11 cellular contexts compared by ENCODE assay signal in genomic region chrX:124010157-124010556, GRCh38. TPM values are rescaled to one million over a fixed set of nuclear protein-coding genes. Genes with fewer than 3 reads are reported as not detected.
DNase-seq lines count a peak whose midpoint lies in the region; ATAC-seq and TF ChIP-seq lines count a peak whose summit lies in the region.
"Had no signal": no experiment of that assay in that cellular context is flagged by ENCODE, and none has a peak within 500 bp of the region (broad histone marks: within the 10 kb centered on the region; RNA-seq: fewer than 3 reads in every experiment).

No MANE protein-coding gene starts in this region.

- DNase-seq in activated naive CD4-positive, alpha-beta T cell treated with anti-CD3 and anti-CD28 coated beads for 36 hours = no peak
- DNase-seq in activated naive CD4-positive, alpha-beta T cell treated with anti-CD3 and anti-CD28 coated beads, Interleukin-2, amount 50 U/mL, for 16 hours = no peak
- DNase-seq in activated B cell treated with CpG ODN at 0.5 μM for 24 hours (no peak), SIG-M5 (lab: John Stamatoyannopoulos, UW) (no peak), MV-4-11 (lab: John Stamatoyannopoulos, UW) (no peak)
- DNase-seq in stimulated activated naive CD8-positive, alpha-beta T cell treated with anti-CD3 and anti-CD28 coated beads, Interleukin-15, Interleukin-2, amounts not matched to agents 100 U/mL and 50 U/mL, for 24 hours = no peak
- DNase-seq: activated naive CD8-positive, alpha-beta T cell treated with anti-CD3 and anti-CD28 coated beads, Interleukin-2, amount 10 ng/mL, durations not matched to agents 7 days and 5 days; effector memory CD4-positive, alpha-beta T cell had no signal

- ATAC-seq in HG02870 (IDR thresholded peaks at IDR 0.05; ENCODE audit: unreplicated experiment) (peak; percentile 77), activated B cell treated with CpG ODN at 0.5 μM for 24 hours (ENCODE audit: low read depth) (peak; percentile 31), HG03457 (IDR thresholded peaks at IDR 0.05; ENCODE audit: unreplicated experiment) (no peak)
- peak; percentile 65 for ATAC-seq in stimulated activated naive CD8-positive, alpha-beta T cell treated with anti-CD3 and anti-CD28 coated beads, Interleukin-15, Interleukin-2, amounts not matched to agents 100 U/mL and 50 U/mL, for 24 hours

- peaks cover 2% of the 10 kb centered on the region for H3K36me3 Mint-ChIP-seq in activated naive CD4-positive, alpha-beta T cell treated with anti-CD3 and anti-CD28 coated beads for 36 hours (ENCODE audit: low read depth)
- peaks cover 8% of the 10 kb centered on the region for H3K36me3 Mint-ChIP-seq in activated B cell treated with CpG ODN at 0.5 μM for 24 hours (ENCODE audit: low read depth)

- H3K27ac Mint-ChIP-seq in activated naive CD4-positive, alpha-beta T cell treated with anti-CD3 and anti-CD28 coated beads for 36 hours = peak overlapping the region; percentile 0
- H3K27ac Mint-ChIP-seq in activated B cell treated with CpG ODN at 0.5 μM for 24 hours = peak overlapping the region; percentile 22
- H3K27ac Mint-ChIP-seq: activated naive CD8-positive, alpha-beta T cell treated with anti-CD3 and anti-CD28 coated beads, Interleukin-2, amount 10 ng/mL, durations not matched to agents 7 days and 5 days; nephron had no signal

- H3K27me3 Mint-ChIP-seq in activated naive CD4-positive, alpha-beta T cell treated with anti-CD3 and anti-CD28 coated beads for 36 hours (ENCODE audit: low read depth) = no peaks in the 10 kb centered on the region
- no peaks in the 10 kb centered on the region for H3K27me3 Mint-ChIP-seq in activated B cell treated with CpG ODN at 0.5 μM for 24 hours
- H3K27me3 Mint-ChIP-seq: activated naive CD8-positive, alpha-beta T cell treated with anti-CD3 and anti-CD28 coated beads, Interleukin-2, amount 10 ng/mL, durations not matched to agents 7 days and 5 days had no signal

- peaks cover 69% of the 10 kb centered on the region for H3K4me1 Mint-ChIP-seq in activated naive CD4-positive, alpha-beta T cell treated with anti-CD3 and anti-CD28 coated beads for 36 hours (ENCODE audit: low read depth)
- H3K4me1 Mint-ChIP-seq in activated B cell treated with CpG ODN at 0.5 μM for 24 hours = peaks cover 73% of the 10 kb centered on the region

- POLR2A ChIA-PET in activated B cell treated with CpG ODN at 0.5 μM for 24 hours (lab: Charles Lee) = interaction anchor here (0.6 kb wide), 1 partner anchor 65 kb away, joined by 6 read pairs; no protein-coding TSS in a partner anchor

- no peak for TF ChIP-seq CTCF in activated B cell treated with CpG ODN at 0.5 μM for 24 hours (IDR thresholded peaks at IDR 0.05)

- CTCF ChIA-PET in activated naive CD4-positive, alpha-beta T cell treated with anti-CD3 and anti-CD28 coated beads for 36 hours (lab: Charles Lee) = no interaction called here
- CTCF ChIA-PET in activated B cell treated with CpG ODN at 0.5 μM for 24 hours (lab: Charles Lee) = no interaction called here

- no peaks in the 10 kb centered on the region for H3K9me3 Mint-ChIP-seq in activated naive CD4-positive, alpha-beta T cell treated with anti-CD3 and anti-CD28 coated beads for 36 hours
- H3K9me3 Mint-ChIP-seq in activated B cell treated with CpG ODN at 0.5 μM for 24 hours = no peaks in the 10 kb centered on the region
- H3K9me3 Mint-ChIP-seq: activated naive CD8-positive, alpha-beta T cell treated with anti-CD3 and anti-CD28 coated beads, Interleukin-2, amount 10 ng/mL, durations not matched to agents 7 days and 5 days had no signal

- H3K4me3 Mint-ChIP-seq in activated naive CD4-positive, alpha-beta T cell treated with anti-CD3 and anti-CD28 coated beads for 36 hours = no peak overlapping the region
- peak overlapping the region; percentile 29 for H3K4me3 Mint-ChIP-seq in activated B cell treated with CpG ODN at 0.5 μM for 24 hours
- H3K4me3 Mint-ChIP-seq: activated naive CD8-positive, alpha-beta T cell treated with anti-CD3 and anti-CD28 coated beads, Interleukin-2, amount 10 ng/mL, durations not matched to agents 7 days and 5 days; nephron had no signal

- intact Hi-C loops in activated naive CD4-positive, alpha-beta T cell treated with anti-CD3 and anti-CD28 coated beads for 36 hours (cut with micrococcal nuclease) = loop anchor here (2.0 to 10.0 kb wide), 3 partner anchors 47 to 125 kb away; no protein-coding TSS in a partner anchor
- intact Hi-C loops in activated B cell treated with CpG ODN at 0.5 μM for 24 hours (cut with micrococcal nuclease) = loop anchor here (10.0 kb wide), 1 partner anchor 125 kb away; no protein-coding TSS in a partner anchor

RNA-seq across cellular contexts. Expression of gene STAG2, which starts 48.7 kb away (rescaled TPM):
- total RNA-seq in activated naive CD4-positive, alpha-beta T cell treated with anti-CD3 and anti-CD28 coated beads for 36 hours = 10 to 100 TPM; 84.5 to 86.0 TPM
- 84.0 and 86.6 TPM in 2 replicates for total RNA-seq in activated B cell treated with CpG ODN at 0.5 μM for 24 hours
